ENCODE assay signal across 1 cellular context in the genomic region with DNA sequence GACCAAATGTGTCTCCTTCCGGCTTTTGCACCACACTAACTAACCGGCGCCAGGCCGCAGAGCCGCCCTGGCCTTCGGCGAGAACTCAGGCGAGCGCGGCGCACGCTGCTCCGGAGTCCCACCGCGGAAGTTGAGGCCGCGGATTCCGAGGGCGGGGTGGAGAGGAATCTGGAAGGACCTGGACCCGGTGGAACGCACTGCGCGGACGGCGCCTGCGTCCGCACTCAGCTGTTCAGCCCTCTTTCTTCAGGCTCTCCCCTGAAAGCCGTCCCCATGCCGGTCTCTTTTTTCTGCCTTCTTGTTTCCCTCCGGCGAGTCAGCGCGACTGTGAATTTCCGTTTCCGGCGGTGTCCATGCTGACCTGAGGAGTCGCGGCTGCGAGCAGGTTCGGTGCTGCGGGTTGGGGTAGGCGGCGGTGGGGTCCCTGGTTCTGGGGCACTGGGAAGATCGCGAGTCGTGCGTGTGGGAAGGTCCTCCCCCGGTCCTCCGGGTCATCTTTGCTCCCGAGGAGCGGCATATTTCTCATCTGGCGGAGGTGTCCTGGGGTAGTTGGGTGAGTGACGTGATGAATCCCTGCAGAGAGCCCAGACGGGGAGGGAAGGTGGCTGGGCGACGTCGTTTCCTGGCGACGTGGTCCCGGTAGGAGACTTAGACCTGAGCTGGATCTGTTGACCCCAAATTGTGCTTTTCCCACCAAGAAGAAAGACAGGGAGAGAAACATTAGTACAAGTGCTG.
TF ChIP-seq lines count a peak whose summit lies in the region.

BMS1 (plus strand) TSS at position 350 of the 735 bp plus-strand sequence. CDS start 1,600 bp downstream, outside the sequence.

TF ChIP-seq in K562, 482 proteins besides CTCF, POLR2A, EP300 and RAD21 (continued from another document and continues in another):
- 0 out of 2 replicates have a peak, but pooled peaks have one; percentile 63 for TF ChIP-seq KDM2B (CRISPR knock-in tag; IDR thresholded peaks at IDR 0.05)
- TF ChIP-seq SP1 (CRISPR knock-in tag; IDR thresholded peaks at IDR 0.05) = peak; percentile 93
- TF ChIP-seq RFX7 (CRISPR knock-in tag; IDR thresholded peaks at IDR 0.05) = no peak
- TF ChIP-seq, protein P1, sequence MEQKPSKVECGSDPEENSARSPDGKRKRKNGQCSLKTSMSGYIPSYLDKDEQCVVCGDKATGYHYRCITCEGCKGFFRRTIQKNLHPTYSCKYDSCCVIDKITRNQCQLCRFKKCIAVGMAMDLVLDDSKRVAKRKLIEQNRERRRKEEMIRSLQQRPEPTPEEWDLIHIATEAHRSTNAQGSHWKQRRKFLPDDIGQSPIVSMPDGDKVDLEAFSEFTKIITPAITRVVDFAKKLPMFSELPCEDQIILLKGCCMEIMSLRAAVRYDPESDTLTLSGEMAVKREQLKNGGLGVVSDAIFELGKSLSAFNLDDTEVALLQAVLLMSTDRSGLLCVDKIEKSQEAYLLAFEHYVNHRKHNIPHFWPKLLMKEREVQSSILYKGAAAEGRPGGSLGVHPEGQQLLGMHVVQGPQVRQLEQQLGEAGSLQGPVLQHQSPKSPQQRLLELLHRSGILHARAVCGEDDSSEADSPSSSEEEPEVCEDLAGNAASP (IDR thresholded peaks at IDR 0.05) = no peak
- peak; percentile 93 for TF ChIP-seq TOE1 (IDR thresholded peaks at IDR 0.05; ENCODE audit: borderline replicate concordance)
- peak; percentile 88 for TF ChIP-seq TOE1 (CRISPR knock-in tag; IDR thresholded peaks at IDR 0.05; ENCODE audit: borderline replicate concordance, low read depth)
- TF ChIP-seq SRSF7 (optimal IDR thresholded peaks at IDR 0.05; ENCODE audit: low read depth, low read length) = no peak
- peak; percentile 78; the same call in 1 of the 2 replicates for TF ChIP-seq CREB3 (tag; conservative IDR thresholded peaks at IDR 0.05; ENCODE audit: low read depth)
- TF ChIP-seq, protein P2, sequence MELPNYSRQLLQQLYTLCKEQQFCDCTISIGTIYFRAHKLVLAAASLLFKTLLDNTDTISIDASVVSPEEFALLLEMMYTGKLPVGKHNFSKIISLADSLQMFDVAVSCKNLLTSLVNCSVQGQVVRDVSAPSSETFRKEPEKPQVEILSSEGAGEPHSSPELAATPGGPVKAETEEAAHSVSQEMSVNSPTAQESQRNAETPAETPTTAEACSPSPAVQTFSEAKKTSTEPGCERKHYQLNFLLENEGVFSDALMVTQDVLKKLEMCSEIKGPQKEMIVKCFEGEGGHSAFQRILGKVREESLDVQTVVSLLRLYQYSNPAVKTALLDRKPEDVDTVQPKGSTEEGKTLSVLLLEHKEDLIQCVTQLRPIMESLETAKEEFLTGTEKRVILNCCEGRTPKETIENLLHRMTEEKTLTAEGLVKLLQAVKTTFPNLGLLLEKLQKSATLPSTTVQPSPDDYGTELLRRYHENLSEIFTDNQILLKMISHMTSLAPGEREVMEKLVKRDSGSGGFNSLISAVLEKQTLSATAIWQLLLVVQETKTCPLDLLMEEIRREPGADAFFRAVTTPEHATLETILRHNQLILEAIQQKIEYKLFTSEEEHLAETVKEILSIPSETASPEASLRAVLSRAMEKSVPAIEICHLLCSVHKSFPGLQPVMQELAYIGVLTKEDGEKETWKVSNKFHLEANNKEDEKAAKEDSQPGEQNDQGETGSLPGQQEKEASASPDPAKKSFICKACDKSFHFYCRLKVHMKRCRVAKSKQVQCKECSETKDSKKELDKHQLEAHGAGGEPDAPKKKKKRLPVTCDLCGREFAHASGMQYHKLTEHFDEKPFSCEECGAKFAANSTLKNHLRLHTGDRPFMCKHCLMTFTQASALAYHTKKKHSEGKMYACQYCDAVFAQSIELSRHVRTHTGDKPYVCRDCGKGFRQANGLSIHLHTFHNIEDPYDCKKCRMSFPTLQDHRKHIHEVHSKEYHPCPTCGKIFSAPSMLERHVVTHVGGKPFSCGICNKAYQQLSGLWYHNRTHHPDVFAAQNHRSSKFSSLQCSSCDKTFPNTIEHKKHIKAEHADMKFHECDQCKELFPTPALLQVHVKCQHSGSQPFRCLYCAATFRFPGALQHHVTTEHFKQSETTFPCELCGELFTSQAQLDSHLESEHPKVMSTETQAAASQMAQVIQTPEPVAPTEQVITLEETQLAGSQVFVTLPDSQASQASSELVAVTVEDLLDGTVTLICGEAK (IDR thresholded peaks at IDR 0.05) = peak; percentile 100
- TF ChIP-seq, protein P2 (CRISPR knock-in tag; IDR thresholded peaks at IDR 0.05) = no peak
- peak; percentile 96 for TF ChIP-seq HDAC2 (IDR thresholded peaks at IDR 0.05)
- TF ChIP-seq, protein P3, sequence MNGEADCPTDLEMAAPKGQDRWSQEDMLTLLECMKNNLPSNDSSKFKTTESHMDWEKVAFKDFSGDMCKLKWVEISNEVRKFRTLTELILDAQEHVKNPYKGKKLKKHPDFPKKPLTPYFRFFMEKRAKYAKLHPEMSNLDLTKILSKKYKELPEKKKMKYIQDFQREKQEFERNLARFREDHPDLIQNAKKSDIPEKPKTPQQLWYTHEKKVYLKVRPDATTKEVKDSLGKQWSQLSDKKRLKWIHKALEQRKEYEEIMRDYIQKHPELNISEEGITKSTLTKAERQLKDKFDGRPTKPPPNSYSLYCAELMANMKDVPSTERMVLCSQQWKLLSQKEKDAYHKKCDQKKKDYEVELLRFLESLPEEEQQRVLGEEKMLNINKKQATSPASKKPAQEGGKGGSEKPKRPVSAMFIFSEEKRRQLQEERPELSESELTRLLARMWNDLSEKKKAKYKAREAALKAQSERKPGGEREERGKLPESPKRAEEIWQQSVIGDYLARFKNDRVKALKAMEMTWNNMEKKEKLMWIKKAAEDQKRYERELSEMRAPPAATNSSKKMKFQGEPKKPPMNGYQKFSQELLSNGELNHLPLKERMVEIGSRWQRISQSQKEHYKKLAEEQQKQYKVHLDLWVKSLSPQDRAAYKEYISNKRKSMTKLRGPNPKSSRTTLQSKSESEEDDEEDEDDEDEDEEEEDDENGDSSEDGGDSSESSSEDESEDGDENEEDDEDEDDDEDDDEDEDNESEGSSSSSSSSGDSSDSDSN (IDR thresholded peaks at IDR 0.05; ENCODE audit: borderline replicate concordance in 1 of 2, low read depth in 2 of 2, low read length in 2 of 2) = peak; percentile 62 to 82; a peak in 2 of 4 replicates
- TF ChIP-seq CBX3 (IDR thresholded peaks at IDR 0.05; ENCODE audit: borderline replicate concordance in 1 of 2, low read length in 2 of 2) = peak; percentile 68 to 95
- 0 out of 2 replicates have a peak, but pooled peaks have one; percentile 59 for TF ChIP-seq GATAD2A (IDR thresholded peaks at IDR 0.05)
- TF ChIP-seq SNRNP70 (optimal IDR thresholded peaks at IDR 0.05; ENCODE audit: low read depth, low read length) = no peak
- no peak for TF ChIP-seq KAT2B (IDR thresholded peaks at IDR 0.05; ENCODE audit: low read depth, low read length)
- TF ChIP-seq RBM22 (IDR thresholded peaks at IDR 0.05; ENCODE audit: low read depth, low read length, poor library complexity, severe bottlenecking) = peak; percentile 89
- peak; percentile 84 for TF ChIP-seq CREB1 (IDR thresholded peaks at IDR 0.05)
- TF ChIP-seq CREB1 (CRISPR knock-in tag; IDR thresholded peaks at IDR 0.05) = peak; percentile 87
- no peak for TF ChIP-seq KAT8 (IDR thresholded peaks at IDR 0.05; ENCODE audit: low read depth)
- TF ChIP-seq SRSF1 (IDR thresholded peaks at IDR 0.05; ENCODE audit: low read depth, low read length) = no peak
- TF ChIP-seq ZBTB12 (CRISPR knock-in tag; IDR thresholded peaks at IDR 0.05) = peak; percentile 50; the same call in 1 of the 2 replicates
- peak; percentile 29; the same call in 1 of the 2 replicates for TF ChIP-seq MEF2A (IDR thresholded peaks at IDR 0.05; ENCODE audit: control insufficient read depth, low read depth, low read length)
- no peak for TF ChIP-seq NR2F6 (CRISPR knock-in tag; IDR thresholded peaks at IDR 0.05)
- TF ChIP-seq, protein P4, sequence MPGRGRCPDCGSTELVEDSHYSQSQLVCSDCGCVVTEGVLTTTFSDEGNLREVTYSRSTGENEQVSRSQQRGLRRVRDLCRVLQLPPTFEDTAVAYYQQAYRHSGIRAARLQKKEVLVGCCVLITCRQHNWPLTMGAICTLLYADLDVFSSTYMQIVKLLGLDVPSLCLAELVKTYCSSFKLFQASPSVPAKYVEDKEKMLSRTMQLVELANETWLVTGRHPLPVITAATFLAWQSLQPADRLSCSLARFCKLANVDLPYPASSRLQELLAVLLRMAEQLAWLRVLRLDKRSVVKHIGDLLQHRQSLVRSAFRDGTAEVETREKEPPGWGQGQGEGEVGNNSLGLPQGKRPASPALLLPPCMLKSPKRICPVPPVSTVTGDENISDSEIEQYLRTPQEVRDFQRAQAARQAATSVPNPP (IDR thresholded peaks at IDR 0.05; ENCODE audit: borderline replicate concordance, insufficient read depth, insufficient read length) = no peak
- TF ChIP-seq, protein P5, sequence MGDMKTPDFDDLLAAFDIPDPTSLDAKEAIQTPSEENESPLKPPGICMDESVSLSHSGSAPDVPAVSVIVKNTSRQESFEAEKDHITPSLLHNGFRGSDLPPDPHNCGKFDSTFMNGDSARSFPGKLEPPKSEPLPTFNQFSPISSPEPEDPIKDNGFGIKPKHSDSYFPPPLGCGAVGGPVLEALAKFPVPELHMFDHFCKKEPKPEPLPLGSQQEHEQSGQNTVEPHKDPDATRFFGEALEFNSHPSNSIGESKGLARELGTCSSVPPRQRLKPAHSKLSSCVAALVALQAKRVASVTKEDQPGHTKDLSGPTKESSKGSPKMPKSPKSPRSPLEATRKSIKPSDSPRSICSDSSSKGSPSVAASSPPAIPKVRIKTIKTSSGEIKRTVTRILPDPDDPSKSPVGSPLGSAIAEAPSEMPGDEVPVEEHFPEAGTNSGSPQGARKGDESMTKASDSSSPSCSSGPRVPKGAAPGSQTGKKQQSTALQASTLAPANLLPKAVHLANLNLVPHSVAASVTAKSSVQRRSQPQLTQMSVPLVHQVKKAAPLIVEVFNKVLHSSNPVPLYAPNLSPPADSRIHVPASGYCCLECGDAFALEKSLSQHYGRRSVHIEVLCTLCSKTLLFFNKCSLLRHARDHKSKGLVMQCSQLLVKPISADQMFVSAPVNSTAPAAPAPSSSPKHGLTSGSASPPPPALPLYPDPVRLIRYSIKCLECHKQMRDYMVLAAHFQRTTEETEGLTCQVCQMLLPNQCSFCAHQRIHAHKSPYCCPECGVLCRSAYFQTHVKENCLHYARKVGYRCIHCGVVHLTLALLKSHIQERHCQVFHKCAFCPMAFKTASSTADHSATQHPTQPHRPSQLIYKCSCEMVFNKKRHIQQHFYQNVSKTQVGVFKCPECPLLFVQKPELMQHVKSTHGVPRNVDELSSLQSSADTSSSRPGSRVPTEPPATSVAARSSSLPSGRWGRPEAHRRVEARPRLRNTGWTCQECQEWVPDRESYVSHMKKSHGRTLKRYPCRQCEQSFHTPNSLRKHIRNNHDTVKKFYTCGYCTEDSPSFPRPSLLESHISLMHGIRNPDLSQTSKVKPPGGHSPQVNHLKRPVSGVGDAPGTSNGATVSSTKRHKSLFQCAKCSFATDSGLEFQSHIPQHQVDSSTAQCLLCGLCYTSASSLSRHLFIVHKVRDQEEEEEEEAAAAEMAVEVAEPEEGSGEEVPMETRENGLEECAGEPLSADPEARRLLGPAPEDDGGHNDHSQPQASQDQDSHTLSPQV (IDR thresholded peaks at IDR 0.05) = peak; percentile 52; the same call in 1 of the 2 replicates
